8 cellular contexts compared by ENCODE assay signal in the genomic region with DNA sequence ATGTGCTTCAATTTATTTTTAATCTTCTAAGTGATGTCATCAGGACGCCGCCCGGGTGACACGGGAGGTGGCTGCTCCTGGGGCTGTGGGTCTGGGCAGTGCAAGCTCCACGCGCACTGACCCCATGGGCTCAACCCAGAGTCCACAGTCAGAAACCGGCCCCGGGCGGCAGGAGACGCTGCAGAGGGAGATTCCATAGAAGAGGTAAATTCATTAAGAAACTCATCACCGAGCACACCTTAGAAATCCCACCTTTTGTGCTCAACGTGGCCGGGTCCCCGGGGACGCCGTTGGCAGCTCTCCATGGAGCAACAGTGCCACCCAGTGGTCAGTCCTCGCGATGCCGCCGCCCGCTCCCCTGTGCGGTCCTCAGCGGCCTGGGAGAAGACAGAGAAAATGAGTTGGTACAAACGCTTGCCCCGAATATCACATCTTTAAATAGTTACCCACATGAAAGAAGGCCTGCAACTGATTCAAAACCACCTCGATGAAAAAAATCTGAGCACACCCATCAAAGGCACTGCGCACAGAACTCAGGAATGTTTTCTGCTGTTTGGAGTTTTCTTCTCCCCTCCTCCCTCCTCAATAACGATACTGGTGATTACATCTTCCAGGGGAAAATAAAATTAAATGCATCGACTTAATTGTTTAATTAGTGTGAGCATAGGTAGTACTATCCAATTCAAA.
DNase-seq lines count a peak whose midpoint lies in the region; ATAC-seq and TF ChIP-seq lines count a peak whose summit lies in the region.

No MANE protein-coding gene starts in this region.

- peak overlapping the region; percentile 29 for H3K4me3 ChIP-seq in lower lobe of right lung

- H3K27ac ChIP-seq in lower lobe of right lung = no peak overlapping the region

- DNase-seq in AG20443 (ENCODE audit: low spot score) (peak; percentile 73), NCI-H2107 treated with DMSO at 0.1 percent for 48 hours (lab: John Stamatoyannopoulos, UW; ENCODE audit: unreplicated experiment) (peak; percentile 54), cerebellum (ENCODE audit: low spot score) (peak; percentile 34), lower lobe of right lung (peak; percentile 73)
- DNase-seq in activated CD4-positive, alpha-beta T cell treated with anti-CD3 and anti-CD28 coated beads for 24 hours (ENCODE audit: low read depth in 2 of 2) = peak; percentile 69
- peak; percentile 56 for DNase-seq in stimulated activated CD8-positive, alpha-beta memory T cell treated with anti-CD3 and anti-CD28 coated beads, Interleukin-15, amount 100 ng/mL, for 1 hour (ENCODE audit: low read depth)

- no peaks in the 10 kb centered on the region for H3K36me3 ChIP-seq in lower lobe of right lung

- no peaks in the 10 kb centered on the region for H3K9me3 ChIP-seq in lower lobe of right lung

- H3K27me3 ChIP-seq in lower lobe of right lung (ENCODE audit: low read depth) = peaks cover 12% of the 10 kb centered on the region

- ATAC-seq in GM18867 (IDR thresholded peaks at IDR 0.05; ENCODE audit: unreplicated experiment) (peak; percentile 86), HG03064 (IDR thresholded peaks at IDR 0.05; ENCODE audit: low read depth, unreplicated experiment) (peak; percentile 96), lower lobe of right lung (peak; percentile 91 to 93)

- peaks cover 12% of the 10 kb centered on the region for H3K4me1 ChIP-seq in lower lobe of right lung

- intact Hi-C loops in lower lobe of right lung (cut with DNase I) = no loop called here

- peak; percentile 98 for TF ChIP-seq CTCF in lower lobe of right lung (IDR thresholded peaks at IDR 0.05)
